ENCODE assay signal across 8 cellular contexts in genomic region chr9:39078621-39079256, GRCh38.
DNase-seq lines count a peak whose midpoint lies in the region; ATAC-seq, FAIRE-seq and TF ChIP-seq lines count a peak whose summit lies in the region.
"Not testable (repeated sequence)": the region's sequence is repeated elsewhere in the genome, so short reads cannot be mapped to it uniquely, and the experiment has no call there.

No MANE protein-coding gene starts in this region.

- peaks cover 11% of the 10 kb centered on the region for H3K27me3 Mint-ChIP-seq in mesothelial cell of epicardium (ENCODE audit: low read depth)

- WGBS in A549 (ENCODE audit: missing lambda C conversion rate), result 90% methylated on average over 49 of the region's 49 CpGs

- not testable (repeated sequence) for H3K9me3 Mint-ChIP-seq in mesothelial cell of epicardium

- FAIRE-seq in A549 (lab: Jason Lieb, UNC), result not testable (repeated sequence)

- not testable (repeated sequence) for H3K36me3 ChIP-seq in iPS-15b (ENCODE audit: control insufficient read depth, insufficient read depth, low read length)

- CTCF ChIA-PET in A549 (lab: Yijun Ruan, JAX), result not testable (repeated sequence)

- peak overlapping the region; percentile 63 for H3K4me3 Mint-ChIP-seq in mesothelial cell of epicardium

- H3K9me3 ChIP-seq in A549; iPS-15b (ENCODE audit: control insufficient read depth, insufficient read depth, low read length): not testable (repeated sequence)

- H3K9ac ChIP-seq in iPS-15b (ENCODE audit: low read depth, low read length), result peak overlapping the region; percentile 26

- not testable (repeated sequence) for H3K27ac ChIP-seq in A549

- TF ChIP-seq CTCF in A549 (IDR thresholded peaks at IDR 0.05); epithelial cell of esophagus (IDR thresholded peaks at IDR 0.05; ENCODE audit: insufficient read depth, low read depth, low read length, missing control alignments); mesothelial cell of epicardium (IDR thresholded peaks at IDR 0.05; ENCODE audit: unreplicated experiment): not testable (repeated sequence)
- 0 out of 2 replicates have a peak, but pooled peaks have one; percentile 16 for TF ChIP-seq CTCF in LNCAP (IDR thresholded peaks at IDR 0.05)
- peak; percentile 17 for TF ChIP-seq CTCF in astrocyte of the cerebellum (IDR thresholded peaks at IDR 0.05; ENCODE audit: low read depth, low read length, missing control alignments)

- not testable (repeated sequence) for H3K4me3 ChIP-seq in A549
- H3K4me3 ChIP-seq in astrocyte of the cerebellum (ENCODE audit: low read depth, low read length) (peak overlapping the region; percentile 27), epithelial cell of esophagus (ENCODE audit: low read length) (peak overlapping the region; percentile 31), iPS-15b (ENCODE audit: low read depth, low read length) (peak overlapping the region; percentile 39)

- DNase-seq in A549 (ENCODE audit: low read depth in 1 of 2, low spot score in 1 of 2) (peak in 1 of 2 experiments; percentile 3), epithelial cell of esophagus (ENCODE audit: low read depth) (peak; percentile 39), mesothelial cell of epicardium (ENCODE audit: low spot score in 2 of 2, unreplicated experiment in 2 of 2) (peak; percentile 24 to 55)
- not testable (repeated sequence) for DNase-seq in astrocyte of the cerebellum (ENCODE audit: low read depth); sciatic nerve (ENCODE audit: low spot score)

- H3K27me3 ChIP-seq in iPS-15b (ENCODE audit: control insufficient read depth, insufficient read depth, low read length), result not testable (repeated sequence)

- not testable (repeated sequence) for TF ChIP-seq RAD21 in A549 (conservative IDR thresholded peaks at IDR 0.05 in 1 of 2, IDR thresholded peaks at IDR 0.05 in 1 of 2)

- not testable (repeated sequence) for H3K36me3 Mint-ChIP-seq in mesothelial cell of epicardium

- TF ChIP-seq POLR2A in A549 (IDR thresholded peaks at IDR 0.05; ENCODE audit: low read length), result not testable (repeated sequence)

- TF ChIP-seq EP300 in A549 (IDR thresholded peaks at IDR 0.05), result not testable (repeated sequence)

- H3K4me2 ChIP-seq in A549, result not testable (repeated sequence)

- not testable (repeated sequence) for H3K27ac Mint-ChIP-seq in mesothelial cell of epicardium

- not testable (repeated sequence) for H3K4me1 Mint-ChIP-seq in mesothelial cell of epicardium

- H3K4me1 ChIP-seq in A549; iPS-15b (ENCODE audit: control insufficient read depth, insufficient read depth, low read length): not testable (repeated sequence)

- POLR2A ChIA-PET in A549 (lab: Yijun Ruan, JAX), result not testable (repeated sequence)

- ATAC-seq in A549 (peak; percentile 68 to 75; a peak in 5 of 6 replicates), GM21367 (IDR thresholded peaks at IDR 0.05; ENCODE audit: unreplicated experiment) (peak; percentile 67), sciatic nerve (peak; percentile 26)

- in situ Hi-C loops in astrocyte of the cerebellum (cut with HindIII; ENCODE audit: low sequenced_read_pairs), result not testable (repeated sequence)

- intact Hi-C loops in sciatic nerve (cut with DNase I), result not testable (repeated sequence)
